ENCODE assay signal across 13 cellular contexts in genomic region chr3:131806736-131807135, GRCh38.
"Had no signal": no experiment of that assay in that cellular context is flagged by ENCODE, and none has a peak within 500 bp of the region (broad histone marks: within the 10 kb centered on the region; RNA-seq: fewer than 3 reads in every experiment).

No MANE protein-coding gene starts in this region.

- H3K36me3 ChIP-seq: colonic mucosa, gastroesophageal sphincter, left ventricle myocardium inferior, upper lobe of left lung had no signal

- ATAC-seq: gastroesophageal sphincter, WTC11 had no signal

- H3K9me3 ChIP-seq: colonic mucosa, gastroesophageal sphincter, left ventricle myocardium inferior, upper lobe of left lung had no signal

- H3K9ac ChIP-seq: parathyroid adenoma had no signal

- DNase-seq: activated CD4-positive, alpha-beta T cell treated with anti-CD3 and anti-CD28 coated beads, Interleukin-2, amount 10 ng/mL, durations not matched to agents 7 days and 5 days; activated T-cell treated with anti-CD3 and anti-CD28 coated beads, Interleukin-2, amount 50 U/mL, for 1 hour; caudate nucleus; colonic mucosa; effector CD4-positive, alpha-beta T cell; left ventricle myocardium inferior; stimulated activated CD4-positive, alpha-beta T cell treated with anti-CD3 and anti-CD28 coated beads, Interleukin-15, amount 100 ng/mL, for 24 hours; stimulated activated CD4-positive, alpha-beta T cell treated with anti-CD3 and anti-CD28 coated beads, Interleukin-4, amount 100 ng/mL, for 24 hours; T1000; upper lobe of left lung had no signal

- H3K4me1 ChIP-seq: colonic mucosa, gastroesophageal sphincter, parathyroid adenoma had no signal

- H3K27me3 ChIP-seq: colonic mucosa, gastroesophageal sphincter, upper lobe of left lung had no signal

- H3K27ac ChIP-seq: colonic mucosa, gastroesophageal sphincter, left ventricle myocardium inferior, parathyroid adenoma, upper lobe of left lung had no signal

- H3K4me3 ChIP-seq: colonic mucosa, gastroesophageal sphincter, left ventricle myocardium inferior, upper lobe of left lung had no signal
